ENCODE assay signal across 1 cellular context in the genomic region with DNA sequence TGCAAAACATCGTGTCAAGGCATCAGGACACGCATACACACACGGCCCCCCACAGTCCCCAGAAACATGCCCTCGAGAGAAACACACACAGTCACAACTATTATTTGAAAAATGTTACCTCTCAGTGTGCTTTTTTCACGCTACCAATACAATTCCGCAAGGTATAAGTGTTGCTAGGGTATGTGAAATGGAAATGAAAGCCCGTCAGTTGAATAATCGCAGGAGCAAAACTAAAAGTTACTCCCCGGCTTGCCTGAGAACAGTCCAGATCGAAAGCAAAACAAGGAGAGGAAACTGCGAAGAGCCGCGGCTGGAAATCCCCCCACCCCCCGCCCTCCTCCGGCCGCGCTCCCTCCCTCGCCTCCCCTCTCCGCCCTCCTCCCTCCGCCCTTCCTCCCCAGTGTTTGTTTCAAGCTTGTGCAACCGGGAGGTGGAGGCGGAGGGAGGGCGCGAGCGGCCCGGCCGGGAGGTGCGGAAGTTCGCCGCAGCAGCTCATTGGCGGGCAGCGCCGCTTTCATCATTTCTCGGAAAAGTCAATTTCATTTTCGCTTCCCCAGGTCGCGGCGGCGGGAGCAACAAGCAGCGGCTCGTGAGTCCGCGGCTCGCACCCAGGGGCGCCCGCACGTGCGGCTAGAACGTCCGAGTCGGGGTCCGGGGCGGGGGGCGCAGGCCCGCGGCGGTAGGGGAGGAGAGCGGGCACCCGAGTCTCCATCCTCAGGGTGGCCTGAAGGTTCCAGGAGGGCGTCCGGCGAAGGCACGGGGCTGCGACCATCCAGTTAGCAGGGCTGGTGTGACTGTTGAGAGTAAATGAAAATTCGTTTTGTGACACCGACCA.
TF ChIP-seq lines count a peak whose summit lies in the region.

IRF2 (minus strand) TSS at position 290 of the 835 bp plus-strand sequence. CDS start 45,486 bp downstream, outside the sequence.

TF ChIP-seq in K562, 482 proteins besides CTCF, POLR2A, EP300 and RAD21 (continued from another document and continues in another):
- TF ChIP-seq, protein P1, sequence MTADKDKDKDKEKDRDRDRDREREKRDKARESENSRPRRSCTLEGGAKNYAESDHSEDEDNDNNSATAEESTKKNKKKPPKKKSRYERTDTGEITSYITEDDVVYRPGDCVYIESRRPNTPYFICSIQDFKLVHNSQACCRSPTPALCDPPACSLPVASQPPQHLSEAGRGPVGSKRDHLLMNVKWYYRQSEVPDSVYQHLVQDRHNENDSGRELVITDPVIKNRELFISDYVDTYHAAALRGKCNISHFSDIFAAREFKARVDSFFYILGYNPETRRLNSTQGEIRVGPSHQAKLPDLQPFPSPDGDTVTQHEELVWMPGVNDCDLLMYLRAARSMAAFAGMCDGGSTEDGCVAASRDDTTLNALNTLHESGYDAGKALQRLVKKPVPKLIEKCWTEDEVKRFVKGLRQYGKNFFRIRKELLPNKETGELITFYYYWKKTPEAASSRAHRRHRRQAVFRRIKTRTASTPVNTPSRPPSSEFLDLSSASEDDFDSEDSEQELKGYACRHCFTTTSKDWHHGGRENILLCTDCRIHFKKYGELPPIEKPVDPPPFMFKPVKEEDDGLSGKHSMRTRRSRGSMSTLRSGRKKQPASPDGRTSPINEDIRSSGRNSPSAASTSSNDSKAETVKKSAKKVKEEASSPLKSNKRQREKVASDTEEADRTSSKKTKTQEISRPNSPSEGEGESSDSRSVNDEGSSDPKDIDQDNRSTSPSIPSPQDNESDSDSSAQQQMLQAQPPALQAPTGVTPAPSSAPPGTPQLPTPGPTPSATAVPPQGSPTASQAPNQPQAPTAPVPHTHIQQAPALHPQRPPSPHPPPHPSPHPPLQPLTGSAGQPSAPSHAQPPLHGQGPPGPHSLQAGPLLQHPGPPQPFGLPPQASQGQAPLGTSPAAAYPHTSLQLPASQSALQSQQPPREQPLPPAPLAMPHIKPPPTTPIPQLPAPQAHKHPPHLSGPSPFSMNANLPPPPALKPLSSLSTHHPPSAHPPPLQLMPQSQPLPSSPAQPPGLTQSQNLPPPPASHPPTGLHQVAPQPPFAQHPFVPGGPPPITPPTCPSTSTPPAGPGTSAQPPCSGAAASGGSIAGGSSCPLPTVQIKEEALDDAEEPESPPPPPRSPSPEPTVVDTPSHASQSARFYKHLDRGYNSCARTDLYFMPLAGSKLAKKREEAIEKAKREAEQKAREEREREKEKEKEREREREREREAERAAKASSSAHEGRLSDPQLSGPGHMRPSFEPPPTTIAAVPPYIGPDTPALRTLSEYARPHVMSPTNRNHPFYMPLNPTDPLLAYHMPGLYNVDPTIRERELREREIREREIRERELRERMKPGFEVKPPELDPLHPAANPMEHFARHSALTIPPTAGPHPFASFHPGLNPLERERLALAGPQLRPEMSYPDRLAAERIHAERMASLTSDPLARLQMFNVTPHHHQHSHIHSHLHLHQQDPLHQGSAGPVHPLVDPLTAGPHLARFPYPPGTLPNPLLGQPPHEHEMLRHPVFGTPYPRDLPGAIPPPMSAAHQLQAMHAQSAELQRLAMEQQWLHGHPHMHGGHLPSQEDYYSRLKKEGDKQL (CRISPR knock-in tag; IDR thresholded peaks at IDR 0.05; ENCODE audit: borderline replicate concordance) = no peak
- no peak for TF ChIP-seq ZNF764 (CRISPR knock-in tag; IDR thresholded peaks at IDR 0.05; ENCODE audit: low read depth)
- peak; percentile 47 for TF ChIP-seq GTF2B (IDR thresholded peaks at IDR 0.05; ENCODE audit: extremely low read depth, insufficient read length)
- peak; percentile 44 for TF ChIP-seq PHF20 (IDR thresholded peaks at IDR 0.05; ENCODE audit: partially characterized antibody)
- no peak for TF ChIP-seq ARID2 (IDR thresholded peaks at IDR 0.05)
- no peak for TF ChIP-seq THAP7 (CRISPR knock-in tag; IDR thresholded peaks at IDR 0.05)
- no peak for TF ChIP-seq ZNF224 (CRISPR knock-in tag; IDR thresholded peaks at IDR 0.05)
- TF ChIP-seq ETV1 (tag; conservative IDR thresholded peaks at IDR 0.05; ENCODE audit: low read depth) = no peak
- no peak for TF ChIP-seq PRMT5 (CRISPR knock-in tag; IDR thresholded peaks at IDR 0.05)
- TF ChIP-seq ELK3 (CRISPR knock-in tag; IDR thresholded peaks at IDR 0.05) = no peak
- TF ChIP-seq LEF1 (IDR thresholded peaks at IDR 0.05) = 0 out of 2 replicates have a peak, but pooled peaks have one; percentile 51
- TF ChIP-seq, protein P2, sequence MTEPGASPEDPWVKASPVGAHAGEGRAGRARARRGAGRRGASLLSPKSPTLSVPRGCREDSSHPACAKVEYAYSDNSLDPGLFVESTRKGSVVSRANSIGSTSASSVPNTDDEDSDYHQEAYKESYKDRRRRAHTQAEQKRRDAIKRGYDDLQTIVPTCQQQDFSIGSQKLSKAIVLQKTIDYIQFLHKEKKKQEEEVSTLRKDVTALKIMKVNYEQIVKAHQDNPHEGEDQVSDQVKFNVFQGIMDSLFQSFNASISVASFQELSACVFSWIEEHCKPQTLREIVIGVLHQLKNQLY (CRISPR knock-in tag; conservative IDR thresholded peaks at IDR 0.05) = no peak
- TF ChIP-seq NR0B1 (IDR thresholded peaks at IDR 0.05; ENCODE audit: partially characterized antibody) = no peak
- 0 out of 2 replicates have a peak, but pooled peaks have one; percentile 30 for TF ChIP-seq ZNF76 (CRISPR knock-in tag; IDR thresholded peaks at IDR 0.05; ENCODE audit: borderline replicate concordance)
- TF ChIP-seq HNRNPK (IDR thresholded peaks at IDR 0.05; ENCODE audit: low read depth, low read length, poor library complexity, severe bottlenecking) = no peak
- no peak for TF ChIP-seq E2F4 (CRISPR knock-in tag; IDR thresholded peaks at IDR 0.05; ENCODE audit: low read depth)
- TF ChIP-seq TOE1 (IDR thresholded peaks at IDR 0.05; ENCODE audit: borderline replicate concordance) = 0 out of 2 replicates have a peak, but pooled peaks have one; percentile 3
- TF ChIP-seq TOE1 (CRISPR knock-in tag; IDR thresholded peaks at IDR 0.05; ENCODE audit: borderline replicate concordance, low read depth) = no peak
- no peak for TF ChIP-seq ZEB2 (IDR thresholded peaks at IDR 0.05)
- no peak for TF ChIP-seq ZNF699 (CRISPR knock-in tag; IDR thresholded peaks at IDR 0.05; ENCODE audit: insufficient replicate concordance)
- TF ChIP-seq SRSF1 (IDR thresholded peaks at IDR 0.05; ENCODE audit: low read depth, low read length) = no peak
- no peak for TF ChIP-seq ZNF41 (CRISPR knock-in tag; conservative IDR thresholded peaks at IDR 0.05)
- no peak for TF ChIP-seq NCOA4 (IDR thresholded peaks at IDR 0.05; ENCODE audit: partially characterized antibody)
- no peak for TF ChIP-seq ZNF146 (CRISPR knock-in tag; IDR thresholded peaks at IDR 0.05; ENCODE audit: unreplicated experiment)
- TF ChIP-seq CXXC5 (CRISPR knock-in tag; IDR thresholded peaks at IDR 0.05) = peak; percentile 93
- peak; percentile 23 for TF ChIP-seq GABPB1 (CRISPR knock-in tag; IDR thresholded peaks at IDR 0.05)
- TF ChIP-seq BRD9 (IDR thresholded peaks at IDR 0.05; ENCODE audit: low read depth, partially characterized antibody) = no peak
- peak; percentile 44 for TF ChIP-seq KDM5B (IDR thresholded peaks at IDR 0.05; ENCODE audit: insufficient replicate concordance, low read depth, low read length)
- TF ChIP-seq NFATC3 (IDR thresholded peaks at IDR 0.05) = no peak
- peak; percentile 96 for TF ChIP-seq BHLHE40 (IDR thresholded peaks at IDR 0.05; ENCODE audit: low read length)
- peak; percentile 88 for TF ChIP-seq TAF1 (IDR thresholded peaks at IDR 0.05; ENCODE audit: control insufficient read depth, extremely low read depth, insufficient read depth, low read length, severe bottlenecking)
- TF ChIP-seq PTTG1 (tag; IDR thresholded peaks at IDR 0.05; ENCODE audit: low read depth) = no peak
- TF ChIP-seq, protein P3, sequence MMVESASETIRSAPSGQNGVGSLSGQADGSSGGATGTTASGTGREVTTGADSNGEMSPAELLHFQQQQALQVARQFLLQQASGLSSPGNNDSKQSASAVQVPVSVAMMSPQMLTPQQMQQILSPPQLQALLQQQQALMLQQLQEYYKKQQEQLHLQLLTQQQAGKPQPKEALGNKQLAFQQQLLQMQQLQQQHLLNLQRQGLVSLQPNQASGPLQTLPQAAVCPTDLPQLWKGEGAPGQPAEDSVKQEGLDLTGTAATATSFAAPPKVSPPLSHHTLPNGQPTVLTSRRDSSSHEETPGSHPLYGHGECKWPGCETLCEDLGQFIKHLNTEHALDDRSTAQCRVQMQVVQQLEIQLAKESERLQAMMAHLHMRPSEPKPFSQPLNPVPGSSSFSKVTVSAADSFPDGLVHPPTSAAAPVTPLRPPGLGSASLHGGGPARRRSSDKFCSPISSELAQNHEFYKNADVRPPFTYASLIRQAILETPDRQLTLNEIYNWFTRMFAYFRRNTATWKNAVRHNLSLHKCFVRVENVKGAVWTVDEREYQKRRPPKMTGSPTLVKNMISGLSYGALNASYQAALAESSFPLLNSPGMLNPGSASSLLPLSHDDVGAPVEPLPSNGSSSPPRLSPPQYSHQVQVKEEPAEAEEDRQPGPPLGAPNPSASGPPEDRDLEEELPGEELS (CRISPR knock-in tag; IDR thresholded peaks at IDR 0.05; ENCODE audit: borderline replicate concordance) = no peak
- no peak for TF ChIP-seq ZBTB17 (CRISPR knock-in tag; IDR thresholded peaks at IDR 0.05)
- no peak for TF ChIP-seq ZC3H11A (IDR thresholded peaks at IDR 0.05; ENCODE audit: low read depth, low read length)
- no peak for TF ChIP-seq ZBTB33 (CRISPR knock-in tag; IDR thresholded peaks at IDR 0.05)
- no peak for TF ChIP-seq RBM17 (IDR thresholded peaks at IDR 0.05; ENCODE audit: borderline replicate concordance, low read depth, low read length)
